In genomic region chr11:61963282-61964057, GRCh38 we compare ENCODE assay signal across 8 cellular contexts. TPM values are rescaled to one million over a fixed set of nuclear protein-coding genes. Genes with fewer than 3 reads are reported as not detected.
DNase-seq lines count a peak whose midpoint lies in the region; ATAC-seq and TF ChIP-seq lines count a peak whose summit lies in the region.
"Had no signal": no experiment of that assay in that cellular context is flagged by ENCODE, and none has a peak within 500 bp of the region (broad histone marks: within the 10 kb centered on the region; RNA-seq: fewer than 3 reads in every experiment).

No MANE protein-coding gene starts in this region.

- peaks cover 6% of the 10 kb centered on the region for H3K9me3 ChIP-seq in neutrophil

- H3K4me1 Mint-ChIP-seq in HFFc6 (ENCODE audit: low read depth) = peaks cover 50% of the 10 kb centered on the region
- H3K4me1 Mint-ChIP-seq in T-helper 1 cell treated with Interleukin-12 subunit alpha and Interleukin-12 subunit beta and Interleukin-4 antibody, amounts not matched to agents 30 μg/mL and 1 μg/mL, for 36 hours (ENCODE audit: low read depth) = peaks cover 30% of the 10 kb centered on the region

- H3K36me3 ChIP-seq in neutrophil = peaks cover 84% of the 10 kb centered on the region

- H3K36me3 Mint-ChIP-seq in HFFc6 (ENCODE audit: low read depth) = peaks cover 42% of the 10 kb centered on the region
- H3K36me3 Mint-ChIP-seq in T-helper 1 cell treated with Interleukin-12 subunit alpha and Interleukin-12 subunit beta and Interleukin-4 antibody, amounts not matched to agents 30 μg/mL and 1 μg/mL, for 36 hours (ENCODE audit: low read depth) = peaks cover 40% of the 10 kb centered on the region

- no peaks in the 10 kb centered on the region for H3K27me3 ChIP-seq in neutrophil

- peak overlapping the region; percentile 97 for H3K4me3 Mint-ChIP-seq in HFFc6
- H3K4me3 Mint-ChIP-seq in T-helper 1 cell treated with Interleukin-12 subunit alpha and Interleukin-12 subunit beta and Interleukin-4 antibody, amounts not matched to agents 30 μg/mL and 1 μg/mL, for 36 hours = peak overlapping the region; percentile 59

- H3K27me3 Mint-ChIP-seq in HFFc6 (ENCODE audit: insufficient read depth) = peaks cover 21% of the 10 kb centered on the region
- H3K27me3 Mint-ChIP-seq in T-helper 1 cell treated with Interleukin-12 subunit alpha and Interleukin-12 subunit beta and Interleukin-4 antibody, amounts not matched to agents 30 μg/mL and 1 μg/mL, for 36 hours (ENCODE audit: low read depth) = peaks cover 3% of the 10 kb centered on the region

- ATAC-seq in esophagus mucosa (peak; percentile 18), HG02884 (IDR thresholded peaks at IDR 0.05; ENCODE audit: unreplicated experiment) (no peak)

- peak overlapping the region; percentile 95 for H3K27ac ChIP-seq in neutrophil

- TF ChIP-seq CTCF in HFFc6 (IDR thresholded peaks at IDR 0.05) = no peak
- peak; percentile 34 for TF ChIP-seq CTCF in neutrophil (IDR thresholded peaks at IDR 0.05)

- H3K4me3 ChIP-seq in neutrophil (ENCODE audit: low read depth in 1 of 2, low read length in 1 of 2) = peak overlapping the region; percentile 90 to 99

- DNase-seq in HFFc6 = peak; percentile 48
- DNase-seq in NCI-H1417 treated with DMSO at 0.1 percent for 48 hours (lab: John Stamatoyannopoulos, UW) = no peak
- DNase-seq in NCI-H2107 treated with DMSO at 0.1 percent for 48 hours (lab: John Stamatoyannopoulos, UW; ENCODE audit: unreplicated experiment) = no peak

- H3K4me1 ChIP-seq in neutrophil (ENCODE audit: control insufficient read depth in 1 of 2, insufficient read depth in 1 of 2, low read depth in 1 of 2, low read length in 1 of 2) = peaks cover 74 to 78% of the 10 kb centered on the region in 2 experiments

- peak overlapping the region; percentile 68 for H3K27ac Mint-ChIP-seq in HFFc6
- H3K27ac Mint-ChIP-seq in T-helper 1 cell treated with Interleukin-12 subunit alpha and Interleukin-12 subunit beta and Interleukin-4 antibody, amounts not matched to agents 30 μg/mL and 1 μg/mL, for 36 hours = peak overlapping the region; percentile 37

- H3K9me3 Mint-ChIP-seq in HFFc6 = no peaks in the 10 kb centered on the region
- H3K9me3 Mint-ChIP-seq in T-helper 1 cell treated with Interleukin-12 subunit alpha and Interleukin-12 subunit beta and Interleukin-4 antibody, amounts not matched to agents 30 μg/mL and 1 μg/mL, for 36 hours = no peaks in the 10 kb centered on the region

RNA-seq across cellular contexts. Expression of gene FTH1, which starts 4.0 kb away (rescaled TPM):
- 1,000 to 10,000 TPM; 2,192 to 2,832 (median 2,637) TPM for total RNA-seq in HFFc6 (2021; fragmentation: NEBNext Ultra II Directional; extraction: Animal tissue kit (Norgen Biotek cat#: 25700))
- total RNA-seq in esophagus mucosa = 911 TPM

RNA-seq across cellular contexts. Expression of gene BEST1, which starts 13.3 kb away (rescaled TPM):
- 1 to 10 TPM in 5 of 6 experiments, under 1 TPM in 1; 0.92 to 2.0 (median 1.9) TPM for total RNA-seq in HFFc6 (2021; fragmentation: NEBNext Ultra II Directional; extraction: Animal tissue kit (Norgen Biotek cat#: 25700))
- 0.44 TPM for total RNA-seq in esophagus mucosa
- total RNA-seq: T-helper 2 cell treated with Interferon-gamma antibody and Interleukin-4, amounts not matched to agents 100 ng/mL and 5 ng/mL, for 36 hours had no signal

RNA-seq across cellular contexts. Expression of gene RAB3IL1, which starts 46.1 kb away (rescaled TPM):
- 1 to 10 TPM; 5.3 to 8.8 (median 7.9) TPM for total RNA-seq in HFFc6 (2021; fragmentation: NEBNext Ultra II Directional; extraction: Animal tissue kit (Norgen Biotek cat#: 25700))
- total RNA-seq in esophagus mucosa = 0.88 TPM
- total RNA-seq: T-helper 2 cell treated with Interferon-gamma antibody and Interleukin-4, amounts not matched to agents 100 ng/mL and 5 ng/mL, for 36 hours had no signal
